Comparison of ENCODE assay signal across 2 cellular contexts in the genomic region with DNA sequence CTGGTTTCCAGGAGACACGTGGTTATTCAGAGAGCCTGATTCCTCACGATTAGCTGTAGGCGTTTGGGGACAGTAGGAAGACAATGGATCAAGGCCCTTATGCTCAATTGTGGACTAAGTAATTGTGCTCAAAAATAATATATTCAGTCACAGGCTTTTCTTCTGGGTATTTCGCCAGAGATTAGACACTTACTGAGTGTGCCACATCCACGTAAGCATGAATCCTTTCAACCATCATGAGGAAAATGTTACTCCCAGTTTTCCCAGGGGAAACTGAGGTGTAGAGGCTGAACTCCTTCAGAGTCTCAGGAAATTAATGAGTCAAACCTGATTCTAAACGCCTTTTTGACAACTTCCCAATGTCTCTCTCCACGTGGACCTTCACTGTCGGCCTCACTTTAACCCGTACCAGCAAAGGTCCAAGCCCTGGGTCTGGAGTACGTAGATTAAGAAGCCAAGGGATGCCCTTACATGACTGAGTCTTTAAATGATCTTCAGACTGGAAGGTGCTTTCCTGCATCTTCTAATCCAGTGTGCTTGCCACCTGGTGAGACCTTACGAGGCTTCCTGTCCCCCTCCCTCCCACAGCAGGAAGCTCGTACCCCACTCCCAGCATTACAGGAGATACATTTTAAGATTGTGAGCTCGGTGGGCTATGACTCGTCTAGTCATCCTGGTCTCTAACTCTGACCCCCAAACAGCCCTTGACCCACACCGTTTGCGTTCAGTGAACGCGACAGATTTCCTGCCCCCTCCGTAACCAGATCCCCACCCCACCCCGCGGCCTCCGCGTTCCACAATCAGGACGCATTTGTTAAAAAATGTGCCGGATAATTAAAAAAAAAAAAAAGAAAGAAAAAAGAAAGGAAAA.
TF ChIP-seq lines count a peak whose summit lies in the region.

No MANE protein-coding gene starts in this region.

TF ChIP-seq in H1, 55 proteins besides CTCF, POLR2A, EP300 and RAD21 (continues in another document):
- TF ChIP-seq RFX5 (IDR thresholded peaks at IDR 0.05; ENCODE audit: borderline replicate concordance, low read depth, low read length) (no peak), ZNF274 (IDR thresholded peaks at IDR 0.05; ENCODE audit: borderline replicate concordance, extremely low read depth, low read length) (no peak), SIRT6 (IDR thresholded peaks at IDR 0.05; ENCODE audit: low read length) (no peak), SIN3A (conservative IDR thresholded peaks at IDR 0.05 in 1 of 2, IDR thresholded peaks at IDR 0.05 in 1 of 2; ENCODE audit: low read depth in 1 of 2, low read length in 2 of 2) (no peak), EGR1 (IDR thresholded peaks at IDR 0.05; ENCODE audit: borderline replicate concordance, low read depth, low read length) (no peak), BACH1 (IDR thresholded peaks at IDR 0.05; ENCODE audit: low read length) (no peak), CHD1 (IDR thresholded peaks at IDR 0.05; ENCODE audit: low read depth, low read length) (no peak), SUZ12 (IDR thresholded peaks at IDR 0.05; ENCODE audit: low read length) (no peak), EZH2 (IDR thresholded peaks at IDR 0.05; ENCODE audit: low read depth, low read length, severe bottlenecking) (no peak), KDM4A (IDR thresholded peaks at IDR 0.05; ENCODE audit: low read depth, low read length, severe bottlenecking) (no peak)
- TF ChIP-seq, protein P1, sequence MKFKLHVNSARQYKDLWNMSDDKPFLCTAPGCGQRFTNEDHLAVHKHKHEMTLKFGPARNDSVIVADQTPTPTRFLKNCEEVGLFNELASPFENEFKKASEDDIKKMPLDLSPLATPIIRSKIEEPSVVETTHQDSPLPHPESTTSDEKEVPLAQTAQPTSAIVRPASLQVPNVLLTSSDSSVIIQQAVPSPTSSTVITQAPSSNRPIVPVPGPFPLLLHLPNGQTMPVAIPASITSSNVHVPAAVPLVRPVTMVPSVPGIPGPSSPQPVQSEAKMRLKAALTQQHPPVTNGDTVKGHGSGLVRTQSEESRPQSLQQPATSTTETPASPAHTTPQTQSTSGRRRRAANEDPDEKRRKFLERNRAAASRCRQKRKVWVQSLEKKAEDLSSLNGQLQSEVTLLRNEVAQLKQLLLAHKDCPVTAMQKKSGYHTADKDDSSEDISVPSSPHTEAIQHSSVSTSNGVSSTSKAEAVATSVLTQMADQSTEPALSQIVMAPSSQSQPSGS (IDR thresholded peaks at IDR 0.05; ENCODE audit: low read length): no peak
- TF ChIP-seq, protein P2, sequence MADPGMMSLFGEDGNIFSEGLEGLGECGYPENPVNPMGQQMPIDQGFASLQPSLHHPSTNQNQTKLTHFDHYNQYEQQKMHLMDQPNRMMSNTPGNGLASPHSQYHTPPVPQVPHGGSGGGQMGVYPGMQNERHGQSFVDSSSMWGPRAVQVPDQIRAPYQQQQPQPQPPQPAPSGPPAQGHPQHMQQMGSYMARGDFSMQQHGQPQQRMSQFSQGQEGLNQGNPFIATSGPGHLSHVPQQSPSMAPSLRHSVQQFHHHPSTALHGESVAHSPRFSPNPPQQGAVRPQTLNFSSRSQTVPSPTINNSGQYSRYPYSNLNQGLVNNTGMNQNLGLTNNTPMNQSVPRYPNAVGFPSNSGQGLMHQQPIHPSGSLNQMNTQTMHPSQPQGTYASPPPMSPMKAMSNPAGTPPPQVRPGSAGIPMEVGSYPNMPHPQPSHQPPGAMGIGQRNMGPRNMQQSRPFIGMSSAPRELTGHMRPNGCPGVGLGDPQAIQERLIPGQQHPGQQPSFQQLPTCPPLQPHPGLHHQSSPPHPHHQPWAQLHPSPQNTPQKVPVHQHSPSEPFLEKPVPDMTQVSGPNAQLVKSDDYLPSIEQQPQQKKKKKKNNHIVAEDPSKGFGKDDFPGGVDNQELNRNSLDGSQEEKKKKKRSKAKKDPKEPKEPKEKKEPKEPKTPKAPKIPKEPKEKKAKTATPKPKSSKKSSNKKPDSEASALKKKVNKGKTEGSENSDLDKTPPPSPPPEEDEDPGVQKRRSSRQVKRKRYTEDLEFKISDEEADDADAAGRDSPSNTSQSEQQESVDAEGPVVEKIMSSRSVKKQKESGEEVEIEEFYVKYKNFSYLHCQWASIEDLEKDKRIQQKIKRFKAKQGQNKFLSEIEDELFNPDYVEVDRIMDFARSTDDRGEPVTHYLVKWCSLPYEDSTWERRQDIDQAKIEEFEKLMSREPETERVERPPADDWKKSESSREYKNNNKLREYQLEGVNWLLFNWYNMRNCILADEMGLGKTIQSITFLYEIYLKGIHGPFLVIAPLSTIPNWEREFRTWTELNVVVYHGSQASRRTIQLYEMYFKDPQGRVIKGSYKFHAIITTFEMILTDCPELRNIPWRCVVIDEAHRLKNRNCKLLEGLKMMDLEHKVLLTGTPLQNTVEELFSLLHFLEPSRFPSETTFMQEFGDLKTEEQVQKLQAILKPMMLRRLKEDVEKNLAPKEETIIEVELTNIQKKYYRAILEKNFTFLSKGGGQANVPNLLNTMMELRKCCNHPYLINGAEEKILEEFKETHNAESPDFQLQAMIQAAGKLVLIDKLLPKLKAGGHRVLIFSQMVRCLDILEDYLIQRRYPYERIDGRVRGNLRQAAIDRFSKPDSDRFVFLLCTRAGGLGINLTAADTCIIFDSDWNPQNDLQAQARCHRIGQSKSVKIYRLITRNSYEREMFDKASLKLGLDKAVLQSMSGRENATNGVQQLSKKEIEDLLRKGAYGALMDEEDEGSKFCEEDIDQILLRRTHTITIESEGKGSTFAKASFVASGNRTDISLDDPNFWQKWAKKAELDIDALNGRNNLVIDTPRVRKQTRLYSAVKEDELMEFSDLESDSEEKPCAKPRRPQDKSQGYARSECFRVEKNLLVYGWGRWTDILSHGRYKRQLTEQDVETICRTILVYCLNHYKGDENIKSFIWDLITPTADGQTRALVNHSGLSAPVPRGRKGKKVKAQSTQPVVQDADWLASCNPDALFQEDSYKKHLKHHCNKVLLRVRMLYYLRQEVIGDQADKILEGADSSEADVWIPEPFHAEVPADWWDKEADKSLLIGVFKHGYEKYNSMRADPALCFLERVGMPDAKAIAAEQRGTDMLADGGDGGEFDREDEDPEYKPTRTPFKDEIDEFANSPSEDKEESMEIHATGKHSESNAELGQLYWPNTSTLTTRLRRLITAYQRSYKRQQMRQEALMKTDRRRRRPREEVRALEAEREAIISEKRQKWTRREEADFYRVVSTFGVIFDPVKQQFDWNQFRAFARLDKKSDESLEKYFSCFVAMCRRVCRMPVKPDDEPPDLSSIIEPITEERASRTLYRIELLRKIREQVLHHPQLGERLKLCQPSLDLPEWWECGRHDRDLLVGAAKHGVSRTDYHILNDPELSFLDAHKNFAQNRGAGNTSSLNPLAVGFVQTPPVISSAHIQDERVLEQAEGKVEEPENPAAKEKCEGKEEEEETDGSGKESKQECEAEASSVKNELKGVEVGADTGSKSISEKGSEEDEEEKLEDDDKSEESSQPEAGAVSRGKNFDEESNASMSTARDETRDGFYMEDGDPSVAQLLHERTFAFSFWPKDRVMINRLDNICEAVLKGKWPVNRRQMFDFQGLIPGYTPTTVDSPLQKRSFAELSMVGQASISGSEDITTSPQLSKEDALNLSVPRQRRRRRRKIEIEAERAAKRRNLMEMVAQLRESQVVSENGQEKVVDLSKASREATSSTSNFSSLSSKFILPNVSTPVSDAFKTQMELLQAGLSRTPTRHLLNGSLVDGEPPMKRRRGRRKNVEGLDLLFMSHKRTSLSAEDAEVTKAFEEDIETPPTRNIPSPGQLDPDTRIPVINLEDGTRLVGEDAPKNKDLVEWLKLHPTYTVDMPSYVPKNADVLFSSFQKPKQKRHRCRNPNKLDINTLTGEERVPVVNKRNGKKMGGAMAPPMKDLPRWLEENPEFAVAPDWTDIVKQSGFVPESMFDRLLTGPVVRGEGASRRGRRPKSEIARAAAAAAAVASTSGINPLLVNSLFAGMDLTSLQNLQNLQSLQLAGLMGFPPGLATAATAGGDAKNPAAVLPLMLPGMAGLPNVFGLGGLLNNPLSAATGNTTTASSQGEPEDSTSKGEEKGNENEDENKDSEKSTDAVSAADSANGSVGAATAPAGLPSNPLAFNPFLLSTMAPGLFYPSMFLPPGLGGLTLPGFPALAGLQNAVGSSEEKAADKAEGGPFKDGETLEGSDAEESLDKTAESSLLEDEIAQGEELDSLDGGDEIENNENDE (IDR thresholded peaks at IDR 0.05; ENCODE audit: insufficient replicate concordance, low read length): no peak

TF ChIP-seq in neural cell, 6 proteins besides CTCF, POLR2A, EP300 and RAD21:
- TF ChIP-seq SMC3 (conservative IDR thresholded peaks at IDR 0.05; ENCODE audit: poor library complexity) (no peak), TAF1 (IDR thresholded peaks at IDR 0.05; ENCODE audit: low read depth) (no peak), EZH2 (IDR thresholded peaks at IDR 0.05; ENCODE audit: borderline replicate concordance, insufficient read depth, low read length, poor library complexity, severe bottlenecking) (no peak), POLR2AphosphoS5 (IDR thresholded peaks at IDR 0.05) (peak; percentile 13), MXI1 (conservative IDR thresholded peaks at IDR 0.05; ENCODE audit: poor library complexity, severe bottlenecking) (no peak)
- TF ChIP-seq, protein P3, sequence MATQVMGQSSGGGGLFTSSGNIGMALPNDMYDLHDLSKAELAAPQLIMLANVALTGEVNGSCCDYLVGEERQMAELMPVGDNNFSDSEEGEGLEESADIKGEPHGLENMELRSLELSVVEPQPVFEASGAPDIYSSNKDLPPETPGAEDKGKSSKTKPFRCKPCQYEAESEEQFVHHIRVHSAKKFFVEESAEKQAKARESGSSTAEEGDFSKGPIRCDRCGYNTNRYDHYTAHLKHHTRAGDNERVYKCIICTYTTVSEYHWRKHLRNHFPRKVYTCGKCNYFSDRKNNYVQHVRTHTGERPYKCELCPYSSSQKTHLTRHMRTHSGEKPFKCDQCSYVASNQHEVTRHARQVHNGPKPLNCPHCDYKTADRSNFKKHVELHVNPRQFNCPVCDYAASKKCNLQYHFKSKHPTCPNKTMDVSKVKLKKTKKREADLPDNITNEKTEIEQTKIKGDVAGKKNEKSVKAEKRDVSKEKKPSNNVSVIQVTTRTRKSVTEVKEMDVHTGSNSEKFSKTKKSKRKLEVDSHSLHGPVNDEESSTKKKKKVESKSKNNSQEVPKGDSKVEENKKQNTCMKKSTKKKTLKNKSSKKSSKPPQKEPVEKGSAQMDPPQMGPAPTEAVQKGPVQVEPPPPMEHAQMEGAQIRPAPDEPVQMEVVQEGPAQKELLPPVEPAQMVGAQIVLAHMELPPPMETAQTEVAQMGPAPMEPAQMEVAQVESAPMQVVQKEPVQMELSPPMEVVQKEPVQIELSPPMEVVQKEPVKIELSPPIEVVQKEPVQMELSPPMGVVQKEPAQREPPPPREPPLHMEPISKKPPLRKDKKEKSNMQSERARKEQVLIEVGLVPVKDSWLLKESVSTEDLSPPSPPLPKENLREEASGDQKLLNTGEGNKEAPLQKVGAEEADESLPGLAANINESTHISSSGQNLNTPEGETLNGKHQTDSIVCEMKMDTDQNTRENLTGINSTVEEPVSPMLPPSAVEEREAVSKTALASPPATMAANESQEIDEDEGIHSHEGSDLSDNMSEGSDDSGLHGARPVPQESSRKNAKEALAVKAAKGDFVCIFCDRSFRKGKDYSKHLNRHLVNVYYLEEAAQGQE (IDR thresholded peaks at IDR 0.05; ENCODE audit: borderline replicate concordance): no peak
